Comparison of ENCODE assay signal across 1 cellular context in genomic region chr5:171306141-171306540, GRCh38.
TF ChIP-seq lines count a peak whose summit lies in the region.

No MANE protein-coding gene starts in this region.

TF ChIP-seq in H1, 55 proteins besides CTCF, POLR2A, EP300 and RAD21:
- TF ChIP-seq MAX (IDR thresholded peaks at IDR 0.05) (no peak), SUZ12 (IDR thresholded peaks at IDR 0.05; ENCODE audit: low read length) (peak; percentile 6; the same call in 1 of the 2 replicates)
